ENCODE assay signal across 8 cellular contexts in genomic region chr16:87318158-87318644, GRCh38. TPM values are rescaled to one million over a fixed set of nuclear protein-coding genes. Genes with fewer than 3 reads are reported as not detected.
DNase-seq lines count a peak whose midpoint lies in the region; ATAC-seq, FAIRE-seq and TF ChIP-seq lines count a peak whose summit lies in the region.

No MANE protein-coding gene starts in this region.

- no peak for TF ChIP-seq CTCF in kidney (IDR thresholded peaks at IDR 0.05; ENCODE audit: borderline replicate concordance, extremely low read depth, insufficient read depth)
- no peak for TF ChIP-seq CTCF in testis (IDR thresholded peaks at IDR 0.05)

- intact Hi-C loops in activated T-helper 2 cell treated with anti-CD3 and anti-CD28 coated beads, Interferon-gamma antibody, Interleukin-2, Interleukin-4, amounts not matched to agents 10 μg/mL and 5 μg/mL and 100 μg/mL, durations not matched to agents 14 hours and 24 hours and 36 hours (cut with micrococcal nuclease), result loop anchor here (10.0 kb wide), 1 partner anchor 177 kb away; the partner anchor contains the start of gene ZCCHC14
- intact Hi-C loops in kidney (cut with DNase I) (no loop called here), testis (cut with DNase I; ENCODE audit: low total_unique reads) (loop anchor here (5.0 kb wide), 1 partner anchor 64 kb away; the partner anchor contains the start of gene FBXO31)

- H3K36me3 ChIP-seq in kidney (ENCODE audit: control insufficient read depth in 1 of 2, insufficient read depth in 2 of 2, low read length in 2 of 2), result no peaks in the 10 kb centered on the region
- no peaks in the 10 kb centered on the region for H3K36me3 ChIP-seq in testis (ENCODE audit: low read depth, missing control alignments)

- ATAC-seq in GM21619 (IDR thresholded peaks at IDR 0.05; ENCODE audit: unreplicated experiment), result no peak

- peak; percentile 5 for DNase-seq in activated CD8-positive, alpha-beta memory T cell treated with anti-CD3 and anti-CD28 coated beads, Interleukin-2, amount 50 U/mL, for 4 hours
- no peak for DNase-seq in activated CD8-positive, alpha-beta memory T cell treated with anti-CD3 and anti-CD28 coated beads, Interleukin-2, amount 50 U/mL, for 48 hours
- DNase-seq in activated T-helper 2 cell treated with anti-CD3 and anti-CD28 coated beads, Interferon-gamma antibody, Interleukin-2, Interleukin-4, amounts not matched to agents 10 μg/mL and 5 μg/mL and 100 μg/mL, durations not matched to agents 14 hours and 24 hours and 36 hours (ENCODE audit: low spot score), result no peak
- no peak for DNase-seq in kidney
- no peak for DNase-seq in testis
- no peak for DNase-seq in iPS-NIHi11 (ENCODE audit: low spot score)
- DNase-seq in C1 segment of cervical spinal cord (lab: John Stamatoyannopoulos, UW), result no peak

- peak overlapping the region; percentile 86 to 96 for H3K9ac ChIP-seq in kidney (ENCODE audit: low read length in 2 of 2)

- H3K9me3 Mint-ChIP-seq in activated T-helper 2 cell treated with anti-CD3 and anti-CD28 coated beads, Interferon-gamma antibody, Interleukin-2, Interleukin-4, amounts not matched to agents 10 μg/mL and 5 μg/mL and 100 μg/mL, durations not matched to agents 14 hours and 24 hours and 36 hours, result no peaks in the 10 kb centered on the region

- H3K36me3 Mint-ChIP-seq in activated T-helper 2 cell treated with anti-CD3 and anti-CD28 coated beads, Interferon-gamma antibody, Interleukin-2, Interleukin-4, amounts not matched to agents 10 μg/mL and 5 μg/mL and 100 μg/mL, durations not matched to agents 14 hours and 24 hours and 36 hours (ENCODE audit: low read depth), result peaks cover 19% of the 10 kb centered on the region

- H3K4me3 Mint-ChIP-seq in activated T-helper 2 cell treated with anti-CD3 and anti-CD28 coated beads, Interferon-gamma antibody, Interleukin-2, Interleukin-4, amounts not matched to agents 10 μg/mL and 5 μg/mL and 100 μg/mL, durations not matched to agents 14 hours and 24 hours and 36 hours (ENCODE audit: low read depth), result peak overlapping the region; percentile 87

- H3K27me3 Mint-ChIP-seq in activated T-helper 2 cell treated with anti-CD3 and anti-CD28 coated beads, Interferon-gamma antibody, Interleukin-2, Interleukin-4, amounts not matched to agents 10 μg/mL and 5 μg/mL and 100 μg/mL, durations not matched to agents 14 hours and 24 hours and 36 hours (ENCODE audit: low read depth), result no peaks in the 10 kb centered on the region

- peaks cover 12% of the 10 kb centered on the region for H3K4me1 Mint-ChIP-seq in activated T-helper 2 cell treated with anti-CD3 and anti-CD28 coated beads, Interferon-gamma antibody, Interleukin-2, Interleukin-4, amounts not matched to agents 10 μg/mL and 5 μg/mL and 100 μg/mL, durations not matched to agents 14 hours and 24 hours and 36 hours (ENCODE audit: low read depth)

- no peak for TF ChIP-seq POLR2A in testis (IDR thresholded peaks at IDR 0.05)

- no peaks in the 10 kb centered on the region for H3K9me3 ChIP-seq in kidney (ENCODE audit: control insufficient read depth in 1 of 2, low read length in 2 of 2)
- no peaks in the 10 kb centered on the region for H3K9me3 ChIP-seq in testis

- 16 to 17% methylated on average over 8 to 9 of the region's 9 CpGs for WGBS in testis, 2 donors

- peak overlapping the region; percentile 97 for H3K27ac Mint-ChIP-seq in activated T-helper 2 cell treated with anti-CD3 and anti-CD28 coated beads, Interferon-gamma antibody, Interleukin-2, Interleukin-4, amounts not matched to agents 10 μg/mL and 5 μg/mL and 100 μg/mL, durations not matched to agents 14 hours and 24 hours and 36 hours

- H3K4me1 ChIP-seq in kidney (ENCODE audit: control insufficient read depth in 1 of 2, insufficient read depth in 1 of 2, low read depth in 1 of 2, low read length in 2 of 2), result peaks cover 6 to 7% of the 10 kb centered on the region in 2 donors
- peaks cover 9% of the 10 kb centered on the region for H3K4me1 ChIP-seq in testis

- H3K4me3 ChIP-seq in kidney (ENCODE audit: low read length in 2 of 2), result peak overlapping the region; percentile 85 to 89
- peak overlapping the region; percentile 86 to 98 for H3K4me3 ChIP-seq in testis

- no peaks in the 10 kb centered on the region for H3K27me3 ChIP-seq in testis

- no peak for FAIRE-seq in kidney (lab: Jason Lieb, UNC)

- H3K27ac ChIP-seq in kidney (ENCODE audit: low read depth in 2 of 2, low read length in 2 of 2) (peak overlapping the region in 1 of 2 donors; percentile 91), testis (peak overlapping the region in 1 of 2 donors; percentile 94)

RNA-seq across cellular contexts. Expression of gene C16orf95, which starts 1.0 kb away (rescaled TPM):
- 12.3 and 12.4 TPM in 2 replicates for total RNA-seq in activated T-helper 2 cell treated with anti-CD3 and anti-CD28 coated beads, Interferon-gamma antibody, Interleukin-2, Interleukin-4, amounts not matched to agents 10 μg/mL and 5 μg/mL and 100 μg/mL, durations not matched to agents 14 hours and 24 hours and 36 hours
- total RNA-seq in kidney, result 2.5 TPM
- 11.5 TPM for polyA plus RNA-seq in kidney (ENCODE audit: insufficient read depth, low read depth, low replicate concordance)
- 10 to 100 TPM; 53.1 to 71.9 TPM for total RNA-seq in testis
- 203 TPM for polyA plus RNA-seq in testis (ENCODE audit: insufficient read depth, low read depth, low replicate concordance)
